1 cellular context compared by ENCODE assay signal in the genomic region with DNA sequence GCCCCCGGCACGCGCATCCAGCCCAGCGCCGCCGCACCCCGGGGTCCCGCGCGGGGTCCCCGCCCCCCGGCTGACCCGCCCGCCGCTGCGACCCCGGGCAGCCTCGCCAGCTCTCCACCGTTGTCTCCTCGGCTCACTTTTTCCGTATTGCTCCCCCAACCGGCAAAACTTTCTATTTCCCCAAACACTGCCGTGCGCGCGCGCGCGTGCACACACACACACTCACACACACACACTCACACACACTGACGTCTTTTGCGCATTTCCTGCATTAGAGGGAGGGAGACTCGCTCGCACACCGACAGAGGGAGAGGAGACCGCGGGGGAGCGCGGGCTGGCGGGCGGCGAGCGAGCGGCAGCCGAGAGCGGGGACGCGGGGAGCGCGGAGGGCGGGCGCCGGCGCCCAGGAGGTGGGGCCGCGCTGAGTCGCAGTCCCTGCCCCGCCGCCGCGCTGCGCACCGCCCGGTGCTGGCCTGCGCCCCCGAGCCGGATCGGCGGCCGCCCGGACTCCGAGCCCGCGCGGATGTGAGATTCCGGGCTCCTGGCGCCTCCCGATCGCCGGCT.
TF ChIP-seq lines count a peak whose summit lies in the region.

No MANE protein-coding gene starts in this region.

TF ChIP-seq in HepG2, 621 proteins besides CTCF, POLR2A, EP300 and RAD21 (continued from another document and continues in another):
- TF ChIP-seq ZNF354B (CRISPR knock-in tag; IDR thresholded peaks at IDR 0.05) (no peak), KDM5A (IDR thresholded peaks at IDR 0.05; ENCODE audit: borderline replicate concordance, low read length) (peak; percentile 68; the same call in 1 of the 2 replicates), ESRRA (CRISPR knock-in tag; IDR thresholded peaks at IDR 0.05; ENCODE audit: low read depth) (peak; percentile 73), HMG20A (CRISPR knock-in tag; IDR thresholded peaks at IDR 0.05; ENCODE audit: borderline replicate concordance) (no peak), ZSCAN30 (CRISPR knock-in tag; IDR thresholded peaks at IDR 0.05) (no peak), DR1 (CRISPR knock-in tag; IDR thresholded peaks at IDR 0.05) (no peak; the same call in 1 of the 2 replicates), TSC22D2 (CRISPR knock-in tag; IDR thresholded peaks at IDR 0.05; ENCODE audit: borderline replicate concordance) (no peak), SP5 (CRISPR knock-in tag; IDR thresholded peaks at IDR 0.05; ENCODE audit: borderline replicate concordance, low read depth) (no peak; the same call in 1 of the 2 replicates), GABPA (IDR thresholded peaks at IDR 0.05; ENCODE audit: low read depth, low read length) (peak; percentile 38; the same call in 1 of the 2 replicates), GABPA (CRISPR knock-in tag; IDR thresholded peaks at IDR 0.05; ENCODE audit: low read depth) (peak; percentile 75), PCBP2 (optimal IDR thresholded peaks at IDR 0.05; ENCODE audit: low read depth, low read length, poor library complexity, severe bottlenecking) (no peak), ZNF788 (CRISPR knock-in tag; IDR thresholded peaks at IDR 0.05; ENCODE audit: borderline replicate concordance) (peak; percentile 68; the same call in 1 of the 2 replicates), KAT7 (CRISPR knock-in tag; IDR thresholded peaks at IDR 0.05; ENCODE audit: borderline replicate concordance) (no peak; the same call in none of the 2 replicates), SIN3A (IDR thresholded peaks at IDR 0.05; ENCODE audit: borderline replicate concordance, low read depth, low read length) (no peak), ZC3H13 (CRISPR knock-in tag; IDR thresholded peaks at IDR 0.05) (peak; percentile 88; the same call in 1 of the 2 replicates), REXO4 (CRISPR knock-in tag; IDR thresholded peaks at IDR 0.05; ENCODE audit: borderline replicate concordance) (no peak)
- TF ChIP-seq, protein P1, sequence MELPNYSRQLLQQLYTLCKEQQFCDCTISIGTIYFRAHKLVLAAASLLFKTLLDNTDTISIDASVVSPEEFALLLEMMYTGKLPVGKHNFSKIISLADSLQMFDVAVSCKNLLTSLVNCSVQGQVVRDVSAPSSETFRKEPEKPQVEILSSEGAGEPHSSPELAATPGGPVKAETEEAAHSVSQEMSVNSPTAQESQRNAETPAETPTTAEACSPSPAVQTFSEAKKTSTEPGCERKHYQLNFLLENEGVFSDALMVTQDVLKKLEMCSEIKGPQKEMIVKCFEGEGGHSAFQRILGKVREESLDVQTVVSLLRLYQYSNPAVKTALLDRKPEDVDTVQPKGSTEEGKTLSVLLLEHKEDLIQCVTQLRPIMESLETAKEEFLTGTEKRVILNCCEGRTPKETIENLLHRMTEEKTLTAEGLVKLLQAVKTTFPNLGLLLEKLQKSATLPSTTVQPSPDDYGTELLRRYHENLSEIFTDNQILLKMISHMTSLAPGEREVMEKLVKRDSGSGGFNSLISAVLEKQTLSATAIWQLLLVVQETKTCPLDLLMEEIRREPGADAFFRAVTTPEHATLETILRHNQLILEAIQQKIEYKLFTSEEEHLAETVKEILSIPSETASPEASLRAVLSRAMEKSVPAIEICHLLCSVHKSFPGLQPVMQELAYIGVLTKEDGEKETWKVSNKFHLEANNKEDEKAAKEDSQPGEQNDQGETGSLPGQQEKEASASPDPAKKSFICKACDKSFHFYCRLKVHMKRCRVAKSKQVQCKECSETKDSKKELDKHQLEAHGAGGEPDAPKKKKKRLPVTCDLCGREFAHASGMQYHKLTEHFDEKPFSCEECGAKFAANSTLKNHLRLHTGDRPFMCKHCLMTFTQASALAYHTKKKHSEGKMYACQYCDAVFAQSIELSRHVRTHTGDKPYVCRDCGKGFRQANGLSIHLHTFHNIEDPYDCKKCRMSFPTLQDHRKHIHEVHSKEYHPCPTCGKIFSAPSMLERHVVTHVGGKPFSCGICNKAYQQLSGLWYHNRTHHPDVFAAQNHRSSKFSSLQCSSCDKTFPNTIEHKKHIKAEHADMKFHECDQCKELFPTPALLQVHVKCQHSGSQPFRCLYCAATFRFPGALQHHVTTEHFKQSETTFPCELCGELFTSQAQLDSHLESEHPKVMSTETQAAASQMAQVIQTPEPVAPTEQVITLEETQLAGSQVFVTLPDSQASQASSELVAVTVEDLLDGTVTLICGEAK (IDR thresholded peaks at IDR 0.05), result no peak
- TF ChIP-seq, protein P1 (CRISPR knock-in tag; IDR thresholded peaks at IDR 0.05), result peak; percentile 25; the same call in 1 of the 2 replicates
- TF ChIP-seq, protein P2, sequence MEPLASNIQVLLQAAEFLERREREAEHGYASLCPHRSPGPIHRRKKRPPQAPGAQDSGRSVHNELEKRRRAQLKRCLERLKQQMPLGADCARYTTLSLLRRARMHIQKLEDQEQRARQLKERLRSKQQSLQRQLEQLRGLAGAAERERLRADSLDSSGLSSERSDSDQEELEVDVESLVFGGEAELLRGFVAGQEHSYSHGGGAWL (CRISPR knock-in tag; IDR thresholded peaks at IDR 0.05), result no peak
- TF ChIP-seq, protein P3, sequence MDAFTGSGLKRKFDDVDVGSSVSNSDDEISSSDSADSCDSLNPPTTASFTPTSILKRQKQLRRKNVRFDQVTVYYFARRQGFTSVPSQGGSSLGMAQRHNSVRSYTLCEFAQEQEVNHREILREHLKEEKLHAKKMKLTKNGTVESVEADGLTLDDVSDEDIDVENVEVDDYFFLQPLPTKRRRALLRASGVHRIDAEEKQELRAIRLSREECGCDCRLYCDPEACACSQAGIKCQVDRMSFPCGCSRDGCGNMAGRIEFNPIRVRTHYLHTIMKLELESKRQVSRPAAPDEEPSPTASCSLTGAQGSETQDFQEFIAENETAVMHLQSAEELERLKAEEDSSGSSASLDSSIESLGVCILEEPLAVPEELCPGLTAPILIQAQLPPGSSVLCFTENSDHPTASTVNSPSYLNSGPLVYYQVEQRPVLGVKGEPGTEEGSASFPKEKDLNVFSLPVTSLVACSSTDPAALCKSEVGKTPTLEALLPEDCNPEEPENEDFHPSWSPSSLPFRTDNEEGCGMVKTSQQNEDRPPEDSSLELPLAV (CRISPR knock-in tag; conservative IDR thresholded peaks at IDR 0.05; ENCODE audit: low read depth), result peak; percentile 85; the same call in 1 of the 2 replicates
- TF ChIP-seq, protein P4, sequence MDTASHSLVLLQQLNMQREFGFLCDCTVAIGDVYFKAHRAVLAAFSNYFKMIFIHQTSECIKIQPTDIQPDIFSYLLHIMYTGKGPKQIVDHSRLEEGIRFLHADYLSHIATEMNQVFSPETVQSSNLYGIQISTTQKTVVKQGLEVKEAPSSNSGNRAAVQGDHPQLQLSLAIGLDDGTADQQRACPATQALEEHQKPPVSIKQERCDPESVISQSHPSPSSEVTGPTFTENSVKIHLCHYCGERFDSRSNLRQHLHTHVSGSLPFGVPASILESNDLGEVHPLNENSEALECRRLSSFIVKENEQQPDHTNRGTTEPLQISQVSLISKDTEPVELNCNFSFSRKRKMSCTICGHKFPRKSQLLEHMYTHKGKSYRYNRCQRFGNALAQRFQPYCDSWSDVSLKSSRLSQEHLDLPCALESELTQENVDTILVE (CRISPR knock-in tag; IDR thresholded peaks at IDR 0.05), result peak; percentile 83
- TF ChIP-seq, protein P5, sequence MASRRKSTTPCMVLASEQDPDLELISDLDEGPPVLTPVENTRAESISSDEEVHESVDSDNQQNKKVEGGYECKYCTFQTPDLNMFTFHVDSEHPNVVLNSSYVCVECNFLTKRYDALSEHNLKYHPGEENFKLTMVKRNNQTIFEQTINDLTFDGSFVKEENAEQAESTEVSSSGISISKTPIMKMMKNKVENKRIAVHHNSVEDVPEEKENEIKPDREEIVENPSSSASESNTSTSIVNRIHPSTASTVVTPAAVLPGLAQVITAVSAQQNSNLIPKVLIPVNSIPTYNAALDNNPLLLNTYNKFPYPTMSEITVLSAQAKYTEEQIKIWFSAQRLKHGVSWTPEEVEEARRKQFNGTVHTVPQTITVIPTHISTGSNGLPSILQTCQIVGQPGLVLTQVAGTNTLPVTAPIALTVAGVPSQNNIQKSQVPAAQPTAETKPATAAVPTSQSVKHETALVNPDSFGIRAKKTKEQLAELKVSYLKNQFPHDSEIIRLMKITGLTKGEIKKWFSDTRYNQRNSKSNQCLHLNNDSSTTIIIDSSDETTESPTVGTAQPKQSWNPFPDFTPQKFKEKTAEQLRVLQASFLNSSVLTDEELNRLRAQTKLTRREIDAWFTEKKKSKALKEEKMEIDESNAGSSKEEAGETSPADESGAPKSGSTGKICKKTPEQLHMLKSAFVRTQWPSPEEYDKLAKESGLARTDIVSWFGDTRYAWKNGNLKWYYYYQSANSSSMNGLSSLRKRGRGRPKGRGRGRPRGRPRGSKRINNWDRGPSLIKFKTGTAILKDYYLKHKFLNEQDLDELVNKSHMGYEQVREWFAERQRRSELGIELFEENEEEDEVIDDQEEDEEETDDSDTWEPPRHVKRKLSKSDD (CRISPR knock-in tag; IDR thresholded peaks at IDR 0.05; ENCODE audit: low read depth), result peak; percentile 80; the same call in 1 of the 2 replicates
- TF ChIP-seq, protein P6, sequence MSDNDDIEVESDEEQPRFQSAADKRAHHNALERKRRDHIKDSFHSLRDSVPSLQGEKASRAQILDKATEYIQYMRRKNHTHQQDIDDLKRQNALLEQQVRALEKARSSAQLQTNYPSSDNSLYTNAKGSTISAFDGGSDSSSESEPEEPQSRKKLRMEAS (IDR thresholded peaks at IDR 0.05), result peak; percentile 84
- TF ChIP-seq, protein P7, sequence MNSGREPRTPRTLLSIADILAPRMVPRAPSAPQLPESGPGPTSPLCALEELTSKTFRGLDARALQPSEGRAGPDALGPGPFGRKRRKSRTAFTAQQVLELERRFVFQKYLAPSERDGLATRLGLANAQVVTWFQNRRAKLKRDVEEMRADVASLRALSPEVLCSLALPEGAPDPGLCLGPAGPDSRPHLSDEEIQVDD (CRISPR knock-in tag; IDR thresholded peaks at IDR 0.05; ENCODE audit: borderline replicate concordance), result no peak
- TF ChIP-seq, protein P8, sequence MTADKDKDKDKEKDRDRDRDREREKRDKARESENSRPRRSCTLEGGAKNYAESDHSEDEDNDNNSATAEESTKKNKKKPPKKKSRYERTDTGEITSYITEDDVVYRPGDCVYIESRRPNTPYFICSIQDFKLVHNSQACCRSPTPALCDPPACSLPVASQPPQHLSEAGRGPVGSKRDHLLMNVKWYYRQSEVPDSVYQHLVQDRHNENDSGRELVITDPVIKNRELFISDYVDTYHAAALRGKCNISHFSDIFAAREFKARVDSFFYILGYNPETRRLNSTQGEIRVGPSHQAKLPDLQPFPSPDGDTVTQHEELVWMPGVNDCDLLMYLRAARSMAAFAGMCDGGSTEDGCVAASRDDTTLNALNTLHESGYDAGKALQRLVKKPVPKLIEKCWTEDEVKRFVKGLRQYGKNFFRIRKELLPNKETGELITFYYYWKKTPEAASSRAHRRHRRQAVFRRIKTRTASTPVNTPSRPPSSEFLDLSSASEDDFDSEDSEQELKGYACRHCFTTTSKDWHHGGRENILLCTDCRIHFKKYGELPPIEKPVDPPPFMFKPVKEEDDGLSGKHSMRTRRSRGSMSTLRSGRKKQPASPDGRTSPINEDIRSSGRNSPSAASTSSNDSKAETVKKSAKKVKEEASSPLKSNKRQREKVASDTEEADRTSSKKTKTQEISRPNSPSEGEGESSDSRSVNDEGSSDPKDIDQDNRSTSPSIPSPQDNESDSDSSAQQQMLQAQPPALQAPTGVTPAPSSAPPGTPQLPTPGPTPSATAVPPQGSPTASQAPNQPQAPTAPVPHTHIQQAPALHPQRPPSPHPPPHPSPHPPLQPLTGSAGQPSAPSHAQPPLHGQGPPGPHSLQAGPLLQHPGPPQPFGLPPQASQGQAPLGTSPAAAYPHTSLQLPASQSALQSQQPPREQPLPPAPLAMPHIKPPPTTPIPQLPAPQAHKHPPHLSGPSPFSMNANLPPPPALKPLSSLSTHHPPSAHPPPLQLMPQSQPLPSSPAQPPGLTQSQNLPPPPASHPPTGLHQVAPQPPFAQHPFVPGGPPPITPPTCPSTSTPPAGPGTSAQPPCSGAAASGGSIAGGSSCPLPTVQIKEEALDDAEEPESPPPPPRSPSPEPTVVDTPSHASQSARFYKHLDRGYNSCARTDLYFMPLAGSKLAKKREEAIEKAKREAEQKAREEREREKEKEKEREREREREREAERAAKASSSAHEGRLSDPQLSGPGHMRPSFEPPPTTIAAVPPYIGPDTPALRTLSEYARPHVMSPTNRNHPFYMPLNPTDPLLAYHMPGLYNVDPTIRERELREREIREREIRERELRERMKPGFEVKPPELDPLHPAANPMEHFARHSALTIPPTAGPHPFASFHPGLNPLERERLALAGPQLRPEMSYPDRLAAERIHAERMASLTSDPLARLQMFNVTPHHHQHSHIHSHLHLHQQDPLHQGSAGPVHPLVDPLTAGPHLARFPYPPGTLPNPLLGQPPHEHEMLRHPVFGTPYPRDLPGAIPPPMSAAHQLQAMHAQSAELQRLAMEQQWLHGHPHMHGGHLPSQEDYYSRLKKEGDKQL (CRISPR knock-in tag; IDR thresholded peaks at IDR 0.05; ENCODE audit: low read depth), result peak; percentile 67; the same call in 1 of the 2 replicates
- TF ChIP-seq, protein P9, sequence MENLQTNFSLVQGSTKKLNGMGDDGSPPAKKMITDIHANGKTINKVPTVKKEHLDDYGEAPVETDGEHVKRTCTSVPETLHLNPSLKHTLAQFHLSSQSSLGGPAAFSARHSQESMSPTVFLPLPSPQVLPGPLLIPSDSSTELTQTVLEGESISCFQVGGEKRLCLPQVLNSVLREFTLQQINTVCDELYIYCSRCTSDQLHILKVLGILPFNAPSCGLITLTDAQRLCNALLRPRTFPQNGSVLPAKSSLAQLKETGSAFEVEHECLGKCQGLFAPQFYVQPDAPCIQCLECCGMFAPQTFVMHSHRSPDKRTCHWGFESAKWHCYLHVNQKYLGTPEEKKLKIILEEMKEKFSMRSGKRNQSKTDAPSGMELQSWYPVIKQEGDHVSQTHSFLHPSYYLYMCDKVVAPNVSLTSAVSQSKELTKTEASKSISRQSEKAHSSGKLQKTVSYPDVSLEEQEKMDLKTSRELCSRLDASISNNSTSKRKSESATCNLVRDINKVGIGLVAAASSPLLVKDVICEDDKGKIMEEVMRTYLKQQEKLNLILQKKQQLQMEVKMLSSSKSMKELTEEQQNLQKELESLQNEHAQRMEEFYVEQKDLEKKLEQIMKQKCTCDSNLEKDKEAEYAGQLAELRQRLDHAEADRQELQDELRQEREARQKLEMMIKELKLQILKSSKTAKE (CRISPR knock-in tag; IDR thresholded peaks at IDR 0.05; ENCODE audit: borderline replicate concordance), result peak; percentile 77
